In genomic region chr5:9951861-9952260, GRCh38 we compare ENCODE assay signal across 20 cellular contexts.
A peak's percentile ranks its signal among the peaks of the same experiment; 100 is the strongest.
DNase-seq lines count a peak whose midpoint lies in the region; ATAC-seq and TF ChIP-seq lines count a peak whose summit lies in the region.
"Had no signal": no experiment of that assay in that cellular context is flagged by ENCODE, and none has a peak within 500 bp of the region (broad histone marks: within the 10 kb centered on the region; RNA-seq: fewer than 3 reads in every experiment).

No MANE protein-coding gene starts in this region.

- H3K9me3 Mint-ChIP-seq in MCF 10A (ENCODE audit: unreplicated experiment), result no peaks in the 10 kb centered on the region
- H3K9me3 Mint-ChIP-seq: H9; HFFc6; T-helper 1 cell treated with Interleukin-12 subunit alpha and Interleukin-12 subunit beta and Interleukin-4 antibody, amounts not matched to agents 30 μg/mL and 1 μg/mL, for 36 hours had no signal

- no peaks in the 10 kb centered on the region for H3K36me3 Mint-ChIP-seq in MCF 10A (ENCODE audit: insufficient read depth, unreplicated experiment)

- CTCF ChIA-PET in MCF 10A (lab: Yijun Ruan, JAX), result interaction anchor here (0.5 to 1.0 kb wide), 3 partner anchors 27 to 899 kb away, joined by 3 read pairs; no protein-coding TSS in a partner anchor

- H3K4me1 Mint-ChIP-seq in MCF 10A (ENCODE audit: insufficient read depth, unreplicated experiment), result peaks cover 4% of the 10 kb centered on the region

- no peak overlapping the region for H3K4me3 ChIP-seq in GM12865 (ENCODE audit: low read depth, low read length)
- H3K4me3 ChIP-seq: PC-9 had no signal

- ATAC-seq in GM18868 (IDR thresholded peaks at IDR 0.05; ENCODE audit: unreplicated experiment) (peak; percentile 28), HG02884 (IDR thresholded peaks at IDR 0.05; ENCODE audit: unreplicated experiment) (peak; percentile 31), HG03439 (IDR thresholded peaks at IDR 0.05; ENCODE audit: unreplicated experiment) (no peak), HG03457 (IDR thresholded peaks at IDR 0.05; ENCODE audit: unreplicated experiment) (no peak)

- POLR2A ChIA-PET in MCF 10A (lab: Yijun Ruan, JAX), result no interaction called here

- no peak overlapping the region for H3K27ac Mint-ChIP-seq in MCF 10A (ENCODE audit: low read depth, unreplicated experiment)
- H3K27ac Mint-ChIP-seq: H9; HFFc6; T-helper 1 cell treated with Interleukin-12 subunit alpha and Interleukin-12 subunit beta and Interleukin-4 antibody, amounts not matched to agents 30 μg/mL and 1 μg/mL, for 36 hours had no signal

- no TSS peak for BruUV-seq in MCF 10A (replicated peaks; lab: Mats Ljungman, UMichigan)

- H3K27me3 Mint-ChIP-seq in MCF 10A (ENCODE audit: insufficient read depth, unreplicated experiment), result no peaks in the 10 kb centered on the region

- no peak overlapping the region for H3K4me3 Mint-ChIP-seq in MCF 10A (ENCODE audit: unreplicated experiment)
- H3K4me3 Mint-ChIP-seq: H9; HFFc6; T-helper 1 cell treated with Interleukin-12 subunit alpha and Interleukin-12 subunit beta and Interleukin-4 antibody, amounts not matched to agents 30 μg/mL and 1 μg/mL, for 36 hours had no signal

- peak; percentile 30 for DNase-seq in GM12865 (ENCODE audit: low read depth)
- DNase-seq in left kidney (ENCODE audit: low read depth, low spot score), result peak; percentile 54
- no peak for DNase-seq in MCF 10A (ENCODE audit: unreplicated experiment)
- DNase-seq: BE2C, DMS79 treated with DMSO at 0.1 percent for 48 hours, H9, HFFc6, NCI-H1092, NCI-H1436, NCI-H1930, NCI-H226, NCI-H524, PC-9, RPMI8226, SHP77 had no signal

- TF ChIP-seq CTCF in GM12865 (IDR thresholded peaks at IDR 0.05; ENCODE audit: insufficient read depth, low read depth, low read length, missing control alignments) (no peak), MCF 10A (IDR thresholded peaks at IDR 0.05; ENCODE audit: unreplicated experiment) (no peak)

- intact Hi-C loops in MCF 10A (cut with micrococcal nuclease), result loop anchor here (10.0 kb wide), 1 partner anchor 57 kb away; no protein-coding TSS in a partner anchor

Comparison
In these comparisons a context has a peak if more than half of its experiments do, and no peak if none do; other contexts are left out.
1. ATAC-seq: peak in GM18868 (single experiment) and HG02884 (single experiment); none in HG03439 (single experiment) and HG03457 (single experiment).